Comparison of ENCODE assay signal across 20 cellular contexts in genomic region chr17:77879226-77879895, GRCh38.
DNase-seq lines count a peak whose midpoint lies in the region; ATAC-seq and TF ChIP-seq lines count a peak whose summit lies in the region.
"Had no signal": no experiment of that assay in that cellular context is flagged by ENCODE, and none has a peak within 500 bp of the region (broad histone marks: within the 10 kb centered on the region; RNA-seq: fewer than 3 reads in every experiment).

No MANE protein-coding gene starts in this region.

- H3K4me1 ChIP-seq in osteoblast (ENCODE audit: insufficient read depth, low read length) = peaks cover 35% of the 10 kb centered on the region
- H3K4me1 ChIP-seq: Caco-2 had no signal

- H3K4me3 Mint-ChIP-seq in activated naive CD4-positive, alpha-beta T cell treated with anti-CD3 and anti-CD28 coated beads, Interleukin-2, amount 50 U/mL, for 24 hours = no peak overlapping the region
- H3K4me3 Mint-ChIP-seq in activated naive CD4-positive, alpha-beta T cell treated with anti-CD3 and anti-CD28 coated beads, Interleukin-2, amount 10 ng/mL, durations not matched to agents 7 days and 5 days = no peak overlapping the region
- peak overlapping the region; percentile 27 to 83 for H3K4me3 Mint-ChIP-seq in effector memory CD8-positive, alpha-beta T cell
- H3K4me3 Mint-ChIP-seq: HFFc6 had no signal

- no peak overlapping the region for H2AFZ ChIP-seq in osteoblast (ENCODE audit: low read length)
- H2AFZ ChIP-seq: PC-9 had no signal

- peaks cover 9% of the 10 kb centered on the region for H4K20me1 ChIP-seq in osteoblast (ENCODE audit: insufficient read depth, low read length)

- H3K27ac ChIP-seq in osteoblast (ENCODE audit: low read depth, low read length) = no peak overlapping the region
- H3K27ac ChIP-seq: PC-9 had no signal

- peaks cover 90% of the 10 kb centered on the region for H3K4me1 Mint-ChIP-seq in activated naive CD4-positive, alpha-beta T cell treated with anti-CD3 and anti-CD28 coated beads, Interleukin-2, amount 50 U/mL, for 24 hours
- H3K4me1 Mint-ChIP-seq in activated naive CD4-positive, alpha-beta T cell treated with anti-CD3 and anti-CD28 coated beads, Interleukin-2, amount 10 ng/mL, durations not matched to agents 7 days and 5 days = peaks cover 64% of the 10 kb centered on the region
- peaks cover 53 to 74% of the 10 kb centered on the region in 2 donors for H3K4me1 Mint-ChIP-seq in effector memory CD8-positive, alpha-beta T cell (ENCODE audit: low read depth in 2 of 2)

- ATAC-seq in effector memory CD8-positive, alpha-beta T cell (replicated peaks) = no peak
- ATAC-seq in HG03460 (IDR thresholded peaks at IDR 0.05; ENCODE audit: unreplicated experiment) = no peak

- no peak for TF ChIP-seq CTCF in osteoblast (IDR thresholded peaks at IDR 0.05; ENCODE audit: extremely low read depth, low read depth, low read length)

- no peaks in the 10 kb centered on the region for H3K79me2 ChIP-seq in osteoblast (ENCODE audit: insufficient read depth, low read length)

- H3K36me3 ChIP-seq in H7 (replicated peaks; ENCODE audit: control insufficient read depth, insufficient read depth, low read length) = no peaks in the 10 kb centered on the region
- H3K36me3 ChIP-seq in osteoblast (ENCODE audit: insufficient read depth, low read length) = no peaks in the 10 kb centered on the region

- peaks cover 14% of the 10 kb centered on the region for H3K9me3 ChIP-seq in osteoblast (ENCODE audit: low read depth, low read length)

- no peak overlapping the region for H3K4me2 ChIP-seq in osteoblast (ENCODE audit: insufficient read depth, low read length)
- H3K4me2 ChIP-seq: PC-9 had no signal

- H3K27me3 ChIP-seq in H7 (ENCODE audit: control insufficient read depth, insufficient read depth, low read length) (no peaks in the 10 kb centered on the region), osteoblast (ENCODE audit: insufficient read depth, low read length) (peaks cover 18% of the 10 kb centered on the region)

- peaks cover 9% of the 10 kb centered on the region for H3K36me3 Mint-ChIP-seq in activated naive CD4-positive, alpha-beta T cell treated with anti-CD3 and anti-CD28 coated beads, Interleukin-2, amount 50 U/mL, for 24 hours
- peaks cover 11% of the 10 kb centered on the region for H3K36me3 Mint-ChIP-seq in activated naive CD4-positive, alpha-beta T cell treated with anti-CD3 and anti-CD28 coated beads, Interleukin-2, amount 10 ng/mL, durations not matched to agents 7 days and 5 days
- H3K36me3 Mint-ChIP-seq in effector memory CD8-positive, alpha-beta T cell (ENCODE audit: insufficient read depth) = peaks cover 24% of the 10 kb centered on the region

- CTCF ChIA-PET in activated naive CD4-positive, alpha-beta T cell treated with anti-CD3 and anti-CD28 coated beads, Interleukin-2, amount 10 ng/mL, durations not matched to agents 7 days and 5 days (lab: Charles Lee) = interaction anchor here (1.4 kb wide), 1 partner anchor 10 kb away, joined by 3 read pairs; no protein-coding TSS in a partner anchor

- no peaks in the 10 kb centered on the region for H3K27me3 Mint-ChIP-seq in activated naive CD4-positive, alpha-beta T cell treated with anti-CD3 and anti-CD28 coated beads, Interleukin-2, amount 50 U/mL, for 24 hours
- H3K27me3 Mint-ChIP-seq in activated naive CD4-positive, alpha-beta T cell treated with anti-CD3 and anti-CD28 coated beads, Interleukin-2, amount 10 ng/mL, durations not matched to agents 7 days and 5 days = peaks cover 28% of the 10 kb centered on the region
- H3K27me3 Mint-ChIP-seq in effector memory CD8-positive, alpha-beta T cell = no peaks in the 10 kb centered on the region

- peaks cover 11% of the 10 kb centered on the region for H3K9me3 Mint-ChIP-seq in activated naive CD4-positive, alpha-beta T cell treated with anti-CD3 and anti-CD28 coated beads, Interleukin-2, amount 50 U/mL, for 24 hours
- peaks cover 15% of the 10 kb centered on the region for H3K9me3 Mint-ChIP-seq in activated naive CD4-positive, alpha-beta T cell treated with anti-CD3 and anti-CD28 coated beads, Interleukin-2, amount 10 ng/mL, durations not matched to agents 7 days and 5 days
- peaks cover 0 to 5% of the 10 kb centered on the region in 2 donors for H3K9me3 Mint-ChIP-seq in effector memory CD8-positive, alpha-beta T cell

- DNase-seq in activated naive CD4-positive, alpha-beta T cell treated with anti-CD3 and anti-CD28 coated beads, Interleukin-2, amount 10 ng/mL, durations not matched to agents 7 days and 5 days = no peak
- DNase-seq in H7 (peak; percentile 51), osteoblast (ENCODE audit: insufficient read length, low spot score, missing footprints) (peak; percentile 52), hippocampal formation (lab: John Stamatoyannopoulos, UW) (no peak), SKM-1 treated with dmso at 0.1 percent for 144 hours (lab: John Stamatoyannopoulos, UW; ENCODE audit: unreplicated experiment) (no peak)
- no peak for DNase-seq in effector memory CD8-positive, alpha-beta T cell
- DNase-seq: Caco-2, DMS53, GOT3, HFFc6, KG1, NCI-H1048, NCI-H146, NCI-H2081, NCI-H510A, NCI-H774, PC-9 had no signal

- H3K27ac Mint-ChIP-seq in activated naive CD4-positive, alpha-beta T cell treated with anti-CD3 and anti-CD28 coated beads, Interleukin-2, amount 50 U/mL, for 24 hours = peak overlapping the region; percentile 46
- no peak overlapping the region for H3K27ac Mint-ChIP-seq in activated naive CD4-positive, alpha-beta T cell treated with anti-CD3 and anti-CD28 coated beads, Interleukin-2, amount 10 ng/mL, durations not matched to agents 7 days and 5 days
- H3K27ac Mint-ChIP-seq in effector memory CD8-positive, alpha-beta T cell = peak overlapping the region; percentile 96 to 99
- H3K27ac Mint-ChIP-seq: HFFc6 had no signal

- H3K4me3 ChIP-seq in H7 (ENCODE audit: insufficient read depth, low read depth, low read length) = no peak overlapping the region
- no peak overlapping the region for H3K4me3 ChIP-seq in osteoblast (ENCODE audit: insufficient read depth, low read length)
- H3K4me3 ChIP-seq: BLaER1 treated with 17β-estradiol and CSF1 and Interleukin-3, amounts not matched to agents 10 nM and 100 nM; PC-9 had no signal

Comparison
In these comparisons a context has a peak if more than half of its experiments do, and no peak if none do; other contexts are left out.
1. H3K4me3 Mint-ChIP-seq: peak in effector memory CD8-positive, alpha-beta T cell (2 of 2); none in activated naive CD4-positive, alpha-beta T cell treated with anti-CD3 and anti-CD28 coated beads, Interleukin-2, amount 50 U/mL, for 24 hours (single experiment) and activated naive CD4-positive, alpha-beta T cell treated with anti-CD3 and anti-CD28 coated beads, Interleukin-2, amount 10 ng/mL, durations not matched to agents 7 days and 5 days (single experiment).
2. DNase-seq: peak in H7 (single experiment) and osteoblast (single experiment); none in activated naive CD4-positive, alpha-beta T cell treated with anti-CD3 and anti-CD28 coated beads, Interleukin-2, amount 10 ng/mL, durations not matched to agents 7 days and 5 days (single experiment), effector memory CD8-positive, alpha-beta T cell (0 of 3), hippocampal formation (0 of 2) and SKM-1 treated with dmso at 0.1 percent for 144 hours (single experiment).